Comparison of ENCODE assay signal across 8 cellular contexts in the genomic region with DNA sequence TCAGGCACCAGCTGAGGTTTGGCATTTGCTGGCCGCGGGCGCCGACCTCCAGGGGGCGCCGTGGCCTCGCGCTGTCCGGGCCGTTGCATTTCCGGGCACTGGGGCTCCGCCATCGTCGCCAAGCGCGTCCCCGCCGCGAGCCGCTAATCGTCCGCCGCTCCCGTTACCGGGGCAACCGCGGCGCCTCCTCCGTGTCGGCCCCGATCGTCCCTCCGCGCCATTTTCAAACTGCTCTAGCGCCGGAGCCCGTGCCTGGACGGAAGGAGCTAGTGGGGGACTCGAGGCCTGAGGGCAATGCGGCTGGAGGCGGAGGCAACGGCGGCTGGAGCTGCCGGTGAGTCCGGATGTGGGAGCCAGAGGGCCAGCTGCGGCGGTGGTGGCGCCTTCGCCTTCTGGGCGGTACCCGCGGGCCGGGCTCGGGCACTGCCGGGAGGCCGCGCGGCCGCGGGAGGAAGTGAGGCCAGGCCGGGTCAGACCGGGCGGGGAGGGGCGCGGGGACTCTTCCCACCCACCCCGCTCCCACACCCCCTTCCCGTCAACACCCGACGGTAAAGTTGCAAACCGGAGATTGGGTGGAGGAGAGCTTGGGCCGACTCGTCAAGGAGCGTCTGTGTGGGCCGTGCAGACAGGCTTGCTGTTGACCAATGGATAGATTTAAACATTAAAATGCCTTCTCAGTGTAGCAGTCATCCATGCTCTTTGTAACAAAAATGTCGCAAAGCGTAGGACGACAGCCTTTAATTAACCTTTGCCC. TPM values are rescaled to one million over a fixed set of nuclear protein-coding genes. Genes with fewer than 3 reads are reported as not detected.
DNase-seq lines count a peak whose midpoint lies in the region; ATAC-seq and TF ChIP-seq lines count a peak whose summit lies in the region.

TSS of gene CEP135 (plus strand) at position 220 of the 754 bp plus-strand sequence. CDS start 3,186 bp downstream, outside the sequence.

- DNase-seq in A172 (ENCODE audit: low spot score), result peak; percentile 82
- peak; percentile 64 for DNase-seq in NCI-H2081 treated with DMSO at 0.1 percent for 48 hours (lab: John Stamatoyannopoulos, UW)
- DNase-seq in T1000 (lab: John Stamatoyannopoulos, UW), result peak; percentile 94
- peak; percentile 99 for DNase-seq in astrocyte of the hippocampus (ENCODE audit: low read depth, low spot score)
- DNase-seq in hypothalamus (lab: John Stamatoyannopoulos, UW), result peak; percentile 52 to 95 (median 87)
- peak; percentile 65 for DNase-seq in retinal pigment epithelial cell (ENCODE audit: low read depth)

- peak; percentile 86 for TF ChIP-seq CTCF in retinal pigment epithelial cell (conservative IDR thresholded peaks at IDR 0.05; ENCODE audit: low read depth, low read length)

- peak within 1 kb of the TSS; percentile 79 for H3K4me3 ChIP-seq in retinal pigment epithelial cell (ENCODE audit: low read length)

- ATAC-seq in GM18520 (IDR thresholded peaks at IDR 0.05; ENCODE audit: unreplicated experiment) (peak; percentile 74), HG03060 (IDR thresholded peaks at IDR 0.05; ENCODE audit: low read depth, unreplicated experiment) (peak; percentile 58)

RNA-seq across cellular contexts. Expression of gene CEP135, which starts in this region (rescaled TPM):
- total RNA-seq in A172 (2014; rRNA removed; shearing (Covaris generic)), result 11.7 and 17.9 TPM in 2 replicates

Comparison
In these comparisons a context has a peak if more than half of its experiments do, and no peak if none do; other contexts are left out.
1. Peak in every context shown above with its lines: DNase-seq, ATAC-seq and H3K4me3 ChIP-seq.